In the genomic region with DNA sequence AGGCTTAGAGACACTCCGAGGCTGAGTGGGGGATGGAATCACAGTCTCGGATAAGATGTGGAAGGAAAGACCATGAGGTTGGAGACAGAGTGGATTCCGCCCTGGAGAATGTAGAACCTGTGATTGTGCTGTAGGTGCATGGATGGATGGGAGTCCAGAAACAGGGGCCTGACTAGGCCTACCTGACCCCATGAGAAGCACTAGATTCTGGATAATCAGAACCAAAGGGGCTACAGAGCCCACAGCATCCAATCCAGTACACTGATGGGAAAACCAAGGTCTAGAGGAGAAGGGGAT, we compare ENCODE assay signal across 16 cellular contexts. TPM values are rescaled to one million over a fixed set of nuclear protein-coding genes. Genes with fewer than 3 reads are reported as not detected.
"Had no signal": no experiment of that assay in that cellular context is flagged by ENCODE, and none has a peak within 500 bp of the region (broad histone marks: within the 10 kb centered on the region; RNA-seq: fewer than 3 reads in every experiment).

No MANE protein-coding gene starts in this region.

- H3K4me1 ChIP-seq: breast epithelium had no signal

- FAIRE-seq: endometrium, keratinocyte, pancreas, urothelium cell line had no signal

- H3K36me3 ChIP-seq: breast epithelium, pancreas had no signal

- H3K9me3 ChIP-seq: breast epithelium, pancreas had no signal

- H3K4me2 ChIP-seq: hepatocyte had no signal

- H3K27ac ChIP-seq: hepatocyte, VCaP had no signal

- H3K79me2 ChIP-seq: hepatocyte had no signal

- ATAC-seq: activated T-helper 17 cell treated with anti-CD3 and anti-CD28 coated beads, Interleukin-2, amount 50 U/mL, for 72 hours had no signal

- H3K27me3 ChIP-seq: breast epithelium, hepatocyte, pancreas had no signal

- H2AFZ ChIP-seq: hepatocyte had no signal

- DNase-seq: activated CD4-positive, alpha-beta T cell treated with anti-CD3 and anti-CD28 coated beads, Interleukin-2, amount 50 U/mL, for 48 hours; activated naive CD4-positive, alpha-beta T cell treated with Interleukin-2 at 50 U/mL for 16 hours; mesendoderm; stimulated activated CD4-positive, alpha-beta T cell treated with anti-CD3 and anti-CD28 coated beads, Interleukin-15, amount 100 ng/mL, for 24 hours; stimulated activated CD4-positive, alpha-beta T cell treated with anti-CD3 and anti-CD28 coated beads, Interleukin-4, amount 100 ng/mL, for 1 hour had no signal

- H3K4me3 ChIP-seq: breast epithelium, hepatocyte, pancreas had no signal

RNA-seq across cellular contexts. Expression of gene P2RY2, which starts 43.6 kb away (rescaled TPM):
- total RNA-seq: activated T-helper 17 cell treated with anti-CD3 and anti-CD28 coated beads, Interleukin-2, amount 50 U/mL, for 72 hours; T-helper 1 cell treated with Interleukin-12 subunit alpha and Interleukin-12 subunit beta and Interleukin-4 antibody, amounts not matched to agents 30 ng/mL and 1 ng/mL, for 36 hours; temporal lobe had no signal
- polyA plus RNA-seq: neural cell had no signal
